ENCODE assay signal across 8 cellular contexts in genomic region chr16:30896203-30896889, GRCh38. TPM values are rescaled to one million over a fixed set of nuclear protein-coding genes. Genes with fewer than 3 reads are reported as not detected.
DNase-seq lines count a peak whose midpoint lies in the region; ATAC-seq, FAIRE-seq and TF ChIP-seq lines count a peak whose summit lies in the region.

Gene CTF1 (plus strand): TSS chr16:30896614. CDS start chr16:30896644, 30 bp downstream.

- peaks cover 6% of the 10 kb centered on the region for H3K36me3 ChIP-seq in right atrium auricular region
- no peaks in the 10 kb centered on the region for H3K36me3 ChIP-seq in pancreas

- H3K4me3 ChIP-seq in right atrium auricular region (peak within 1 kb of the TSS; percentile 65 to 69), pancreas (peak within 1 kb of the TSS; percentile 30 to 43 (median 38))

- H3K27me3 ChIP-seq in right atrium auricular region (no peaks in the 10 kb centered on the region), pancreas (no peaks in the 10 kb centered on the region)

- no peak for FAIRE-seq in pancreas (lab: Jason Lieb, UNC)

- TF ChIP-seq CTCF in C4-2B (conservative IDR thresholded peaks at IDR 0.05) (no peak), right atrium auricular region (IDR thresholded peaks at IDR 0.05) (no peak), pancreas (IDR thresholded peaks at IDR 0.05) (no peak)

- peak within 1 kb of the TSS; percentile 93 for H3K27ac ChIP-seq in C4-2B
- peak within 1 kb of the TSS; percentile 98 to 99 for H3K27ac ChIP-seq in right atrium auricular region
- H3K27ac ChIP-seq in pancreas = peak within 1 kb of the TSS; percentile 85 to 97 (median 92)

- intact Hi-C loops in pancreas (cut with DNase I) = no loop called here

- TF ChIP-seq EP300 in Ishikawa (IDR thresholded peaks at IDR 0.05; ENCODE audit: borderline replicate concordance) = no peak; the same call in 1 of the 2 replicates

- 17 to 19% methylated on average over 28 to 36 of the region's 36 CpGs for WGBS in pancreas, 2 donors

- H3K4me1 ChIP-seq in right atrium auricular region = peaks cover 0 to 45% of the 10 kb centered on the region in 2 donors
- H3K4me1 ChIP-seq in pancreas = peaks cover 0 to 8% (median 0%) of the 10 kb centered on the region in 3 donors

- peak; percentile 29 to 57 (median 49) for ATAC-seq in pancreas
- no peak for ATAC-seq in GM21723 (IDR thresholded peaks at IDR 0.05; ENCODE audit: unreplicated experiment)
- no peak for ATAC-seq in HG02981 (IDR thresholded peaks at IDR 0.05; ENCODE audit: unreplicated experiment)
- ATAC-seq in GM21360 (IDR thresholded peaks at IDR 0.05; ENCODE audit: unreplicated experiment) = no peak

- H3K9me3 ChIP-seq in right atrium auricular region = no peaks in the 10 kb centered on the region
- H3K9me3 ChIP-seq in pancreas = no peaks in the 10 kb centered on the region

- peak in 46 of 58 donors; percentile 8 to 70 (median 50) for DNase-seq in anterior cingulate cortex (lab: John Stamatoyannopoulos, UW)
- peak; percentile 79 for DNase-seq in right atrium auricular region (ENCODE audit: low spot score)
- peak; percentile 59 to 87 (median 71) for DNase-seq in pancreas

- no peak for TF ChIP-seq RAD21 in Ishikawa (IDR thresholded peaks at IDR 0.05; ENCODE audit: low read depth)

TF ChIP-seq in Ishikawa, 13 proteins besides CTCF, POLR2A, EP300 and RAD21:
- TF ChIP-seq REST (IDR thresholded peaks at IDR 0.05; ENCODE audit: low read depth) = no peak
- peak; percentile 35 for TF ChIP-seq MAX (IDR thresholded peaks at IDR 0.05)
- peak; percentile 52 for TF ChIP-seq TAF1 (IDR thresholded peaks at IDR 0.05; ENCODE audit: low read depth)
- no peak for TF ChIP-seq CEBPB (IDR thresholded peaks at IDR 0.05)
- 0 out of 2 replicates have a peak, but pooled peaks have one; percentile 2 for TF ChIP-seq USF1 (IDR thresholded peaks at IDR 0.05)
- no peak for TF ChIP-seq NFIC (IDR thresholded peaks at IDR 0.05)
- peak; percentile 85 for TF ChIP-seq TEAD4 (IDR thresholded peaks at IDR 0.05)
- TF ChIP-seq ZBTB7A (IDR thresholded peaks at IDR 0.05; ENCODE audit: low read depth) = peak; percentile 98
- no peak for TF ChIP-seq YY1 (IDR thresholded peaks at IDR 0.05; ENCODE audit: low read depth)
- TF ChIP-seq EGR1 (IDR thresholded peaks at IDR 0.05) = no peak
- TF ChIP-seq TCF12 (IDR thresholded peaks at IDR 0.05; ENCODE audit: low read depth) = 0 out of 2 replicates have a peak, but pooled peaks have one; percentile 67
- peak; percentile 30; the same call in 1 of the 2 replicates for TF ChIP-seq FOXM1 (IDR thresholded peaks at IDR 0.05; ENCODE audit: borderline replicate concordance, low read depth)
- no peak for TF ChIP-seq CREB1 (IDR thresholded peaks at IDR 0.05; ENCODE audit: low read depth)

RNA-seq across cellular contexts. Expression of gene CTF1, which starts in this region (rescaled TPM):
- total RNA-seq in right atrium auricular region (1 to 10 TPM; 6.5 to 7.6 TPM), pancreas (1 to 10 TPM; 1.6 to 3.2 (median 1.9) TPM)
- 1 to 10 TPM; 2.5 to 2.9 TPM for polyA plus RNA-seq in pancreas

Comparison
In these comparisons a context has a peak if more than half of its experiments do, and no peak if none do; other contexts are left out.
1. ATAC-seq: peak in pancreas (4 of 4); none in GM21723 (single experiment), HG02981 (single experiment) and GM21360 (single experiment).
2. Peak in every context shown above with its lines, with median percentiles within 50 percentile points of each other: H3K27ac ChIP-seq and DNase-seq.